ENCODE assay signal across 8 cellular contexts in genomic region chr10:74151057-74151878, GRCh38. TPM values are rescaled to one million over a fixed set of nuclear protein-coding genes. Genes with fewer than 3 reads are reported as not detected.
A peak's percentile ranks its signal among the peaks of the same experiment; 100 is the strongest.
DNase-seq lines count a peak whose midpoint lies in the region; ATAC-seq and TF ChIP-seq lines count a peak whose summit lies in the region.

TSS of gene ADK (plus strand) at chr10:74151221. CDS start at chr10:74151279, 58 bp downstream.

- intact Hi-C loops in T-helper 1 cell treated with Interleukin-12 subunit alpha and Interleukin-12 subunit beta and Interleukin-4 antibody, amounts not matched to agents 30 ng/mL and 1 ng/mL, for 36 hours (cut with micrococcal nuclease) = loop anchor here (1.0 to 10.0 kb wide), 20 partner anchors 25 to 1083 kb away; partner anchors contain the start of genes ANXA7, CAMK2G, KAT6B and NDST2
- intact Hi-C loops in left cardiac atrium (cut with DNase I) (loop anchor here in 1 of 2 donors (10.0 kb wide), 1 partner anchor 64 kb away; no protein-coding TSS in a partner anchor), prostate gland (cut with DNase I) (no loop called here), uterus (cut with DNase I; ENCODE audit: low total_unique reads) (no loop called here)

- peak; percentile 98 for DNase-seq in NCI-H1092 treated with DMSO at 0.1 percent for 48 hours (lab: John Stamatoyannopoulos, UW)
- peak; percentile 95 for DNase-seq in amniotic epithelial cell (ENCODE audit: low read depth)
- DNase-seq in left cardiac atrium = peak; percentile 100
- DNase-seq in prostate gland (ENCODE audit: low spot score) = peak; percentile 99
- DNase-seq in uterus = peak; percentile 100

- TF ChIP-seq CTCF in GM12872 (IDR thresholded peaks at IDR 0.05; ENCODE audit: insufficient read depth, low read depth, low read length) (peak; percentile 43), prostate gland (IDR thresholded peaks at IDR 0.05) (peak in 2 of 4 experiments; percentile 45 to 50), uterus (IDR thresholded peaks at IDR 0.05) (peak; percentile 21 to 37 (median 30))

- no peaks in the 10 kb centered on the region for H3K9me3 ChIP-seq in prostate gland
- no peaks in the 10 kb centered on the region for H3K9me3 ChIP-seq in uterus

- WGBS in prostate gland = under 1% methylated on average over 53 of the region's 55 CpGs

- H3K4me3 ChIP-seq in prostate gland (peak within 1 kb of the TSS; percentile 69 to 92), uterus (peak within 1 kb of the TSS; percentile 93 to 99)

- TF ChIP-seq POLR2A in prostate gland (IDR thresholded peaks at IDR 0.05) (peak; percentile 80), uterus (IDR thresholded peaks at IDR 0.05) (peak; percentile 65 to 79)

- ATAC-seq in HG02588 (IDR thresholded peaks at IDR 0.05; ENCODE audit: unreplicated experiment) (peak; percentile 80), left cardiac atrium (peak; percentile 97 to 98)

- H3K4me1 ChIP-seq in prostate gland (replicated peaks) (peaks cover 2% of the 10 kb centered on the region), uterus (peaks cover 6 to 11% of the 10 kb centered on the region in 2 donors)

- no peaks in the 10 kb centered on the region for H3K27me3 ChIP-seq in prostate gland (replicated peaks; ENCODE audit: insufficient read depth)
- no peaks in the 10 kb centered on the region for H3K27me3 ChIP-seq in uterus

- H3K27ac ChIP-seq in prostate gland (peak within 1 kb of the TSS; percentile 84 to 92), uterus (peak within 1 kb of the TSS; percentile 88 to 93)

- H3K36me3 ChIP-seq in prostate gland = no peaks in the 10 kb centered on the region
- no peaks in the 10 kb centered on the region for H3K36me3 ChIP-seq in uterus

RNA-seq across cellular contexts. Expression of gene ADK, which starts in this region (rescaled TPM):
- total RNA-seq in T-helper 1 cell treated with Interleukin-12 subunit alpha and Interleukin-12 subunit beta and Interleukin-4 antibody, amounts not matched to agents 30 ng/mL and 1 ng/mL, for 36 hours = 27.1 and 28.8 TPM in 2 replicates
- total RNA-seq in left cardiac atrium (10 to 100 TPM; 31.2 to 34.9 TPM), prostate gland (10 to 100 TPM; 34.1 to 42.5 TPM), uterus (10 to 100 TPM; 12.6 to 41.1 (median 19.0) TPM)

Comparison
In these comparisons a context has a peak if more than half of its experiments do, and no peak if none do; other contexts are left out.
1. Peak in every context shown above with its lines: DNase-seq, ATAC-seq, H3K4me3 ChIP-seq and H3K27ac ChIP-seq.